Comparison of ENCODE assay signal across 1 cellular context in genomic region chr7:100370746-100371145, GRCh38.
TF ChIP-seq lines count a peak whose summit lies in the region.

No MANE protein-coding gene starts in this region.

TF ChIP-seq in GM23338, 12 proteins besides CTCF, POLR2A, EP300 and RAD21 (continued from another document):
- no peak for TF ChIP-seq ZNF462 (CRISPR knock-in tag; IDR thresholded peaks at IDR 0.05)
